ENCODE assay signal across 1 cellular context in the genomic region with DNA sequence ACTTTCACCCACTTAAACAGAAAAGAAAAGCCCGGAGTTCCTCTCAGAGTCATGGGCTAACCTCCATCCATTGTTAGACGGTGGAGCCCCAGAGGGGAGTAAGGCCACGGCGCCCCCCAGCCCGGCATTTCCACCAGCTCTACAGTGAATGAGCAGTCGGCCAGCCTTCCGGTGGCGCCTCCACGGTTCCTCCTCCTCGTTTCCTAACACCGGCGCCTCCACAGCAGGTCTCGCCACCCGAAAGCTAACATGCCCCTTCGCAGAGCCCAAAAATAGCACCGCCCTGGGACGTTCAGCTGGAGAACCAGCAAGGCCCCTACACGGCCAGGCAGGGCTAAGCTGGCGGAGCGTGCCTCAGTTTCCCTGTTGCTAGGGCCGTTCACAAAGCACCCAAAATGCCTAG.
A peak's percentile ranks its signal among the peaks of the same experiment; 100 is the strongest.
TF ChIP-seq lines count a peak whose summit lies in the region.

No MANE protein-coding gene starts in this region.

TF ChIP-seq in HEK293, 187 proteins besides CTCF, POLR2A, EP300 and RAD21 (continued from another document):
- TF ChIP-seq, protein P1, sequence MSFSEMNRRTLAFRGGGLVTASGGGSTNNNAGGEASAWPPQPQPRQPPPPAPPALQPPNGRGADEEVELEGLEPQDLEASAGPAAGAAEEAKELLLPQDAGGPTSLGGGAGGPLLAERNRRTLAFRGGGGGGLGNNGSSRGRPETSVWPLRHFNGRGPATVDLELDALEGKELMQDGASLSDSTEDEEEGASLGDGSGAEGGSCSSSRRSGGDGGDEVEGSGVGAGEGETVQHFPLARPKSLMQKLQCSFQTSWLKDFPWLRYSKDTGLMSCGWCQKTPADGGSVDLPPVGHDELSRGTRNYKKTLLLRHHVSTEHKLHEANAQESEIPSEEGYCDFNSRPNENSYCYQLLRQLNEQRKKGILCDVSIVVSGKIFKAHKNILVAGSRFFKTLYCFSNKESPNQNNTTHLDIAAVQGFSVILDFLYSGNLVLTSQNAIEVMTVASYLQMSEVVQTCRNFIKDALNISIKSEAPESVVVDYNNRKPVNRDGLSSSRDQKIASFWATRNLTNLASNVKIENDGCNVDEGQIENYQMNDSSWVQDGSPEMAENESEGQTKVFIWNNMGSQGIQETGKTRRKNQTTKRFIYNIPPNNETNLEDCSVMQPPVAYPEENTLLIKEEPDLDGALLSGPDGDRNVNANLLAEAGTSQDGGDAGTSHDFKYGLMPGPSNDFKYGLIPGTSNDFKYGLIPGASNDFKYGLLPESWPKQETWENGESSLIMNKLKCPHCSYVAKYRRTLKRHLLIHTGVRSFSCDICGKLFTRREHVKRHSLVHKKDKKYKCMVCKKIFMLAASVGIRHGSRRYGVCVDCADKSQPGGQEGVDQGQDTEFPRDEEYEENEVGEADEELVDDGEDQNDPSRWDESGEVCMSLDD (tag by site-specific recombination; IDR thresholded peaks at IDR 0.05): peak; percentile 24; the same call in 1 of the 2 replicates
- TF ChIP-seq, protein P2, sequence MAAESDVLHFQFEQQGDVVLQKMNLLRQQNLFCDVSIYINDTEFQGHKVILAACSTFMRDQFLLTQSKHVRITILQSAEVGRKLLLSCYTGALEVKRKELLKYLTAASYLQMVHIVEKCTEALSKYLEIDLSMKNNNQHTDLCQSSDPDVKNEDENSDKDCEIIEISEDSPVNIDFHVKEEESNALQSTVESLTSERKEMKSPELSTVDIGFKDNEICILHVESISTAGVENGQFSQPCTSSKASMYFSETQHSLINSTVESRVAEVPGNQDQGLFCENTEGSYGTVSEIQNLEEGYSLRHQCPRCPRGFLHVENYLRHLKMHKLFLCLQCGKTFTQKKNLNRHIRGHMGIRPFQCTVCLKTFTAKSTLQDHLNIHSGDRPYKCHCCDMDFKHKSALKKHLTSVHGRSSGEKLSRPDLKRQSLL (tag by site-specific recombination; IDR thresholded peaks at IDR 0.05): no peak
- TF ChIP-seq ZNF677 (tag by site-specific recombination; IDR thresholded peaks at IDR 0.05): no peak
- TF ChIP-seq HOXD13 (CRISPR knock-in tag; IDR thresholded peaks at IDR 0.05; ENCODE audit: borderline replicate concordance): no peak
- TF ChIP-seq, protein P3, sequence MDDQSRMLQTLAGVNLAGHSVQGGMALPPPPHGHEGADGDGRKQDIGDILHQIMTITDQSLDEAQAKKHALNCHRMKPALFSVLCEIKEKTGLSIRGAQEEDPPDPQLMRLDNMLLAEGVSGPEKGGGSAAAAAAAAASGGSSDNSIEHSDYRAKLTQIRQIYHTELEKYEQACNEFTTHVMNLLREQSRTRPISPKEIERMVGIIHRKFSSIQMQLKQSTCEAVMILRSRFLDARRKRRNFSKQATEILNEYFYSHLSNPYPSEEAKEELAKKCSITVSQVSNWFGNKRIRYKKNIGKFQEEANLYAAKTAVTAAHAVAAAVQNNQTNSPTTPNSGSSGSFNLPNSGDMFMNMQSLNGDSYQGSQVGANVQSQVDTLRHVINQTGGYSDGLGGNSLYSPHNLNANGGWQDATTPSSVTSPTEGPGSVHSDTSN (CRISPR knock-in tag; IDR thresholded peaks at IDR 0.05): no peak
- TF ChIP-seq ZNF248 (tag by site-specific recombination; IDR thresholded peaks at IDR 0.05): no peak
- TF ChIP-seq, protein P4, sequence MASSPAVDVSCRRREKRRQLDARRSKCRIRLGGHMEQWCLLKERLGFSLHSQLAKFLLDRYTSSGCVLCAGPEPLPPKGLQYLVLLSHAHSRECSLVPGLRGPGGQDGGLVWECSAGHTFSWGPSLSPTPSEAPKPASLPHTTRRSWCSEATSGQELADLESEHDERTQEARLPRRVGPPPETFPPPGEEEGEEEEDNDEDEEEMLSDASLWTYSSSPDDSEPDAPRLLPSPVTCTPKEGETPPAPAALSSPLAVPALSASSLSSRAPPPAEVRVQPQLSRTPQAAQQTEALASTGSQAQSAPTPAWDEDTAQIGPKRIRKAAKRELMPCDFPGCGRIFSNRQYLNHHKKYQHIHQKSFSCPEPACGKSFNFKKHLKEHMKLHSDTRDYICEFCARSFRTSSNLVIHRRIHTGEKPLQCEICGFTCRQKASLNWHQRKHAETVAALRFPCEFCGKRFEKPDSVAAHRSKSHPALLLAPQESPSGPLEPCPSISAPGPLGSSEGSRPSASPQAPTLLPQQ (tag by site-specific recombination; IDR thresholded peaks at IDR 0.05): no peak
- TF ChIP-seq GLIS2 (tag by site-specific recombination; IDR thresholded peaks at IDR 0.05): 0 out of 2 replicates have a peak, but pooled peaks have one; percentile 36
- peak; percentile 57 for TF ChIP-seq ZBTB8A (tag by site-specific recombination; IDR thresholded peaks at IDR 0.05)
- TF ChIP-seq OSR2 (tag by site-specific recombination; IDR thresholded peaks at IDR 0.05): no peak
- TF ChIP-seq, protein P5, sequence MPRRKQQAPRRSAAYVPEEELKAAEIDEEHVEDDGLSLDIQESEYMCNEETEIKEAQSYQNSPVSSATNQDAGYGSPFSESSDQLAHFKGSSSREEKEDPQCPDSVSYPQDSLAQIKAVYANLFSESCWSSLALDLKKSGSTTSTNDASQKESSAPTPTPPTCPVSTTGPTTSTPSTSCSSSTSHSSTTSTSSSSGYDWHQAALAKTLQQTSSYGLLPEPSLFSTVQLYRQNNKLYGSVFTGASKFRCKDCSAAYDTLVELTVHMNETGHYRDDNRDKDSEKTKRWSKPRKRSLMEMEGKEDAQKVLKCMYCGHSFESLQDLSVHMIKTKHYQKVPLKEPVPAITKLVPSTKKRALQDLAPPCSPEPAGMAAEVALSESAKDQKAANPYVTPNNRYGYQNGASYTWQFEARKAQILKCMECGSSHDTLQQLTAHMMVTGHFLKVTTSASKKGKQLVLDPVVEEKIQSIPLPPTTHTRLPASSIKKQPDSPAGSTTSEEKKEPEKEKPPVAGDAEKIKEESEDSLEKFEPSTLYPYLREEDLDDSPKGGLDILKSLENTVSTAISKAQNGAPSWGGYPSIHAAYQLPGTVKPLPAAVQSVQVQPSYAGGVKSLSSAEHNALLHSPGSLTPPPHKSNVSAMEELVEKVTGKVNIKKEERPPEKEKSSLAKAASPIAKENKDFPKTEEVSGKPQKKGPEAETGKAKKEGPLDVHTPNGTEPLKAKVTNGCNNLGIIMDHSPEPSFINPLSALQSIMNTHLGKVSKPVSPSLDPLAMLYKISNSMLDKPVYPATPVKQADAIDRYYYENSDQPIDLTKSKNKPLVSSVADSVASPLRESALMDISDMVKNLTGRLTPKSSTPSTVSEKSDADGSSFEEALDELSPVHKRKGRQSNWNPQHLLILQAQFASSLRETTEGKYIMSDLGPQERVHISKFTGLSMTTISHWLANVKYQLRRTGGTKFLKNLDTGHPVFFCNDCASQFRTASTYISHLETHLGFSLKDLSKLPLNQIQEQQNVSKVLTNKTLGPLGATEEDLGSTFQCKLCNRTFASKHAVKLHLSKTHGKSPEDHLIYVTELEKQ (tag by site-specific recombination; IDR thresholded peaks at IDR 0.05; ENCODE audit: borderline replicate concordance): no peak
- TF ChIP-seq ZNF473 (tag by site-specific recombination; IDR thresholded peaks at IDR 0.05): no peak
- TF ChIP-seq, protein P6, sequence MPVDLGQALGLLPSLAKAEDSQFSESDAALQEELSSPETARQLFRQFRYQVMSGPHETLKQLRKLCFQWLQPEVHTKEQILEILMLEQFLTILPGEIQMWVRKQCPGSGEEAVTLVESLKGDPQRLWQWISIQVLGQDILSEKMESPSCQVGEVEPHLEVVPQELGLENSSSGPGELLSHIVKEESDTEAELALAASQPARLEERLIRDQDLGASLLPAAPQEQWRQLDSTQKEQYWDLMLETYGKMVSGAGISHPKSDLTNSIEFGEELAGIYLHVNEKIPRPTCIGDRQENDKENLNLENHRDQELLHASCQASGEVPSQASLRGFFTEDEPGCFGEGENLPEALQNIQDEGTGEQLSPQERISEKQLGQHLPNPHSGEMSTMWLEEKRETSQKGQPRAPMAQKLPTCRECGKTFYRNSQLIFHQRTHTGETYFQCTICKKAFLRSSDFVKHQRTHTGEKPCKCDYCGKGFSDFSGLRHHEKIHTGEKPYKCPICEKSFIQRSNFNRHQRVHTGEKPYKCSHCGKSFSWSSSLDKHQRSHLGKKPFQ (tag by site-specific recombination; IDR thresholded peaks at IDR 0.05): no peak
- no peak for TF ChIP-seq OVOL3 (tag by site-specific recombination; IDR thresholded peaks at IDR 0.05)
- no peak for TF ChIP-seq ZNF76 (tag by site-specific recombination; IDR thresholded peaks at IDR 0.05; ENCODE audit: borderline replicate concordance, low read depth)
- no peak for TF ChIP-seq ZBTB17 (tag by site-specific recombination; IDR thresholded peaks at IDR 0.05)
- no peak for TF ChIP-seq ZIC2 (tag by site-specific recombination; IDR thresholded peaks at IDR 0.05)
- no peak for TF ChIP-seq ZBTB48 (tag by site-specific recombination; IDR thresholded peaks at IDR 0.05)
- TF ChIP-seq ZNF670 (tag by site-specific recombination; IDR thresholded peaks at IDR 0.05; ENCODE audit: low read depth): no peak
- no peak for TF ChIP-seq KLF9 (tag by site-specific recombination; IDR thresholded peaks at IDR 0.05; ENCODE audit: low read depth)
- no peak for TF ChIP-seq ZNF24 (tag by site-specific recombination; IDR thresholded peaks at IDR 0.05)
- TF ChIP-seq, protein P7, sequence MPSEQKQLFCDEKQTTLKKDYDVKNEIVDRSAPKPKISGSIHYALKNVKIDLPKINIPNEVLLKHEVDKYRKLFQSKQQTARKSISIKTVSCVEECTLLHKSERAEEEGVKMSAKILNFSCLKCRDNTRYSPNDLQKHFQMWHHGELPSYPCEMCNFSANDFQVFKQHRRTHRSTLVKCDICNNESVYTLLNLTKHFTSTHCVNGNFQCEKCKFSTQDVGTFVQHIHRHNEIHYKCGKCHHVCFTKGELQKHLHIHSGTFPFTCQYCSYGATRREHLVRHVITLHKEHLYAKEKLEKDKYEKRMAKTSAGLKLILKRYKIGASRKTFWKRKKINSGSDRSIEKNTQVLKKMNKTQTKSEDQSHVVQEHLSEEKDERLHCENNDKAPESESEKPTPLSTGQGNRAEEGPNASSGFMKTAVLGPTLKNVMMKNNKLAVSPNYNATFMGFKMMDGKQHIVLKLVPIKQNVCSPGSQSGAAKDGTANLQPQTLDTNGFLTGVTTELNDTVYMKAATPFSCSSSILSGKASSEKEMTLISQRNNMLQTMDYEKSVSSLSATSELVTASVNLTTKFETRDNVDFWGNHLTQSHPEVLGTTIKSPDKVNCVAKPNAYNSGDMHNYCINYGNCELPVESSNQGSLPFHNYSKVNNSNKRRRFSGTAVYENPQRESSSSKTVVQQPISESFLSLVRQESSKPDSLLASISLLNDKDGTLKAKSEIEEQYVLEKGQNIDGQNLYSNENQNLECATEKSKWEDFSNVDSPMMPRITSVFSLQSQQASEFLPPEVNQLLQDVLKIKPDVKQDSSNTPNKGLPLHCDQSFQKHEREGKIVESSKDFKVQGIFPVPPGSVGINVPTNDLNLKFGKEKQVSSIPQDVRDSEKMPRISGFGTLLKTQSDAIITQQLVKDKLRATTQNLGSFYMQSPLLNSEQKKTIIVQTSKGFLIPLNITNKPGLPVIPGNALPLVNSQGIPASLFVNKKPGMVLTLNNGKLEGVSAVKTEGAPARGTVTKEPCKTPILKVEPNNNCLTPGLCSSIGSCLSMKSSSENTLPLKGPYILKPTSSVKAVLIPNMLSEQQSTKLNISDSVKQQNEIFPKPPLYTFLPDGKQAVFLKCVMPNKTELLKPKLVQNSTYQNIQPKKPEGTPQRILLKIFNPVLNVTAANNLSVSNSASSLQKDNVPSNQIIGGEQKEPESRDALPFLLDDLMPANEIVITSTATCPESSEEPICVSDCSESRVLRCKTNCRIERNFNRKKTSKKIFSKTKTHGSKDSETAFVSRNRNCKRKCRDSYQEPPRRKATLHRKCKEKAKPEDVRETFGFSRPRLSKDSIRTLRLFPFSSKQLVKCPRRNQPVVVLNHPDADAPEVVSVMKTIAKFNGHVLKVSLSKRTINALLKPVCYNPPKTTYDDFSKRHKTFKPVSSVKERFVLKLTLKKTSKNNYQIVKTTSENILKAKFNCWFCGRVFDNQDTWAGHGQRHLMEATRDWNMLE (tag by site-specific recombination; conservative IDR thresholded peaks at IDR 0.05; ENCODE audit: low read depth): no peak
- no peak for TF ChIP-seq KLF7 (tag by site-specific recombination; IDR thresholded peaks at IDR 0.05; ENCODE audit: borderline replicate concordance)
- 0 out of 2 replicates have a peak, but pooled peaks have one; percentile 8 for TF ChIP-seq PRDM1 (tag by site-specific recombination; IDR thresholded peaks at IDR 0.05)
- no peak for TF ChIP-seq ZNF785 (tag by site-specific recombination; IDR thresholded peaks at IDR 0.05)
TF ChIP-seq in HEK293: peak in this region for 6.
